1 cellular context compared by ENCODE assay signal in the genomic region with DNA sequence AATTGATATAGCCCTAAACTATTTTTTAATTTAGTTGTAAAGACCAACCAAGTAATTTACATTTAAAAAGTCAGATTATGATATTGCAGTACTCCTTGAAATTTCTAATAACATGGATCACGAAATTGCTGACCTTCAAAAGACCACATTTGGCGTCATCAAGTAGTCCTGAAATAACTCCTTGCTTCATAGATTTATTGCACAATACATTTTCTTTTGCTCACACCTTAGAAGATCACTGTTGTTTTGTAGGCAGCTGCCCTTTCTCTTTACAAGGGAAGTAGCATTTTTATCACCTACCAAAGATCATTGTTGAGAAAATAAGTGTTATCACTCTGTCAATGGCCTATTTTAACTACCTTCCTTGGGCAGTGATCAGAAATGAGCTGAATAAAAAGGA.
TF ChIP-seq lines count a peak whose summit lies in the region.

No MANE protein-coding gene starts in this region.

TF ChIP-seq in H1, 55 proteins besides CTCF, POLR2A, EP300 and RAD21 (continued from another document):
- TF ChIP-seq, protein P1, sequence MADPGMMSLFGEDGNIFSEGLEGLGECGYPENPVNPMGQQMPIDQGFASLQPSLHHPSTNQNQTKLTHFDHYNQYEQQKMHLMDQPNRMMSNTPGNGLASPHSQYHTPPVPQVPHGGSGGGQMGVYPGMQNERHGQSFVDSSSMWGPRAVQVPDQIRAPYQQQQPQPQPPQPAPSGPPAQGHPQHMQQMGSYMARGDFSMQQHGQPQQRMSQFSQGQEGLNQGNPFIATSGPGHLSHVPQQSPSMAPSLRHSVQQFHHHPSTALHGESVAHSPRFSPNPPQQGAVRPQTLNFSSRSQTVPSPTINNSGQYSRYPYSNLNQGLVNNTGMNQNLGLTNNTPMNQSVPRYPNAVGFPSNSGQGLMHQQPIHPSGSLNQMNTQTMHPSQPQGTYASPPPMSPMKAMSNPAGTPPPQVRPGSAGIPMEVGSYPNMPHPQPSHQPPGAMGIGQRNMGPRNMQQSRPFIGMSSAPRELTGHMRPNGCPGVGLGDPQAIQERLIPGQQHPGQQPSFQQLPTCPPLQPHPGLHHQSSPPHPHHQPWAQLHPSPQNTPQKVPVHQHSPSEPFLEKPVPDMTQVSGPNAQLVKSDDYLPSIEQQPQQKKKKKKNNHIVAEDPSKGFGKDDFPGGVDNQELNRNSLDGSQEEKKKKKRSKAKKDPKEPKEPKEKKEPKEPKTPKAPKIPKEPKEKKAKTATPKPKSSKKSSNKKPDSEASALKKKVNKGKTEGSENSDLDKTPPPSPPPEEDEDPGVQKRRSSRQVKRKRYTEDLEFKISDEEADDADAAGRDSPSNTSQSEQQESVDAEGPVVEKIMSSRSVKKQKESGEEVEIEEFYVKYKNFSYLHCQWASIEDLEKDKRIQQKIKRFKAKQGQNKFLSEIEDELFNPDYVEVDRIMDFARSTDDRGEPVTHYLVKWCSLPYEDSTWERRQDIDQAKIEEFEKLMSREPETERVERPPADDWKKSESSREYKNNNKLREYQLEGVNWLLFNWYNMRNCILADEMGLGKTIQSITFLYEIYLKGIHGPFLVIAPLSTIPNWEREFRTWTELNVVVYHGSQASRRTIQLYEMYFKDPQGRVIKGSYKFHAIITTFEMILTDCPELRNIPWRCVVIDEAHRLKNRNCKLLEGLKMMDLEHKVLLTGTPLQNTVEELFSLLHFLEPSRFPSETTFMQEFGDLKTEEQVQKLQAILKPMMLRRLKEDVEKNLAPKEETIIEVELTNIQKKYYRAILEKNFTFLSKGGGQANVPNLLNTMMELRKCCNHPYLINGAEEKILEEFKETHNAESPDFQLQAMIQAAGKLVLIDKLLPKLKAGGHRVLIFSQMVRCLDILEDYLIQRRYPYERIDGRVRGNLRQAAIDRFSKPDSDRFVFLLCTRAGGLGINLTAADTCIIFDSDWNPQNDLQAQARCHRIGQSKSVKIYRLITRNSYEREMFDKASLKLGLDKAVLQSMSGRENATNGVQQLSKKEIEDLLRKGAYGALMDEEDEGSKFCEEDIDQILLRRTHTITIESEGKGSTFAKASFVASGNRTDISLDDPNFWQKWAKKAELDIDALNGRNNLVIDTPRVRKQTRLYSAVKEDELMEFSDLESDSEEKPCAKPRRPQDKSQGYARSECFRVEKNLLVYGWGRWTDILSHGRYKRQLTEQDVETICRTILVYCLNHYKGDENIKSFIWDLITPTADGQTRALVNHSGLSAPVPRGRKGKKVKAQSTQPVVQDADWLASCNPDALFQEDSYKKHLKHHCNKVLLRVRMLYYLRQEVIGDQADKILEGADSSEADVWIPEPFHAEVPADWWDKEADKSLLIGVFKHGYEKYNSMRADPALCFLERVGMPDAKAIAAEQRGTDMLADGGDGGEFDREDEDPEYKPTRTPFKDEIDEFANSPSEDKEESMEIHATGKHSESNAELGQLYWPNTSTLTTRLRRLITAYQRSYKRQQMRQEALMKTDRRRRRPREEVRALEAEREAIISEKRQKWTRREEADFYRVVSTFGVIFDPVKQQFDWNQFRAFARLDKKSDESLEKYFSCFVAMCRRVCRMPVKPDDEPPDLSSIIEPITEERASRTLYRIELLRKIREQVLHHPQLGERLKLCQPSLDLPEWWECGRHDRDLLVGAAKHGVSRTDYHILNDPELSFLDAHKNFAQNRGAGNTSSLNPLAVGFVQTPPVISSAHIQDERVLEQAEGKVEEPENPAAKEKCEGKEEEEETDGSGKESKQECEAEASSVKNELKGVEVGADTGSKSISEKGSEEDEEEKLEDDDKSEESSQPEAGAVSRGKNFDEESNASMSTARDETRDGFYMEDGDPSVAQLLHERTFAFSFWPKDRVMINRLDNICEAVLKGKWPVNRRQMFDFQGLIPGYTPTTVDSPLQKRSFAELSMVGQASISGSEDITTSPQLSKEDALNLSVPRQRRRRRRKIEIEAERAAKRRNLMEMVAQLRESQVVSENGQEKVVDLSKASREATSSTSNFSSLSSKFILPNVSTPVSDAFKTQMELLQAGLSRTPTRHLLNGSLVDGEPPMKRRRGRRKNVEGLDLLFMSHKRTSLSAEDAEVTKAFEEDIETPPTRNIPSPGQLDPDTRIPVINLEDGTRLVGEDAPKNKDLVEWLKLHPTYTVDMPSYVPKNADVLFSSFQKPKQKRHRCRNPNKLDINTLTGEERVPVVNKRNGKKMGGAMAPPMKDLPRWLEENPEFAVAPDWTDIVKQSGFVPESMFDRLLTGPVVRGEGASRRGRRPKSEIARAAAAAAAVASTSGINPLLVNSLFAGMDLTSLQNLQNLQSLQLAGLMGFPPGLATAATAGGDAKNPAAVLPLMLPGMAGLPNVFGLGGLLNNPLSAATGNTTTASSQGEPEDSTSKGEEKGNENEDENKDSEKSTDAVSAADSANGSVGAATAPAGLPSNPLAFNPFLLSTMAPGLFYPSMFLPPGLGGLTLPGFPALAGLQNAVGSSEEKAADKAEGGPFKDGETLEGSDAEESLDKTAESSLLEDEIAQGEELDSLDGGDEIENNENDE (IDR thresholded peaks at IDR 0.05; ENCODE audit: insufficient replicate concordance, low read length): no peak
- TF ChIP-seq, protein P2, sequence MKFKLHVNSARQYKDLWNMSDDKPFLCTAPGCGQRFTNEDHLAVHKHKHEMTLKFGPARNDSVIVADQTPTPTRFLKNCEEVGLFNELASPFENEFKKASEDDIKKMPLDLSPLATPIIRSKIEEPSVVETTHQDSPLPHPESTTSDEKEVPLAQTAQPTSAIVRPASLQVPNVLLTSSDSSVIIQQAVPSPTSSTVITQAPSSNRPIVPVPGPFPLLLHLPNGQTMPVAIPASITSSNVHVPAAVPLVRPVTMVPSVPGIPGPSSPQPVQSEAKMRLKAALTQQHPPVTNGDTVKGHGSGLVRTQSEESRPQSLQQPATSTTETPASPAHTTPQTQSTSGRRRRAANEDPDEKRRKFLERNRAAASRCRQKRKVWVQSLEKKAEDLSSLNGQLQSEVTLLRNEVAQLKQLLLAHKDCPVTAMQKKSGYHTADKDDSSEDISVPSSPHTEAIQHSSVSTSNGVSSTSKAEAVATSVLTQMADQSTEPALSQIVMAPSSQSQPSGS (IDR thresholded peaks at IDR 0.05; ENCODE audit: low read length): no peak
- TF ChIP-seq SAP30 (IDR thresholded peaks at IDR 0.05; ENCODE audit: insufficient read depth, insufficient replicate concordance, low read length): no peak
